In genomic region chr5:172699423-172699822, GRCh38 we compare ENCODE assay signal across 3 cellular contexts.
TF ChIP-seq lines count a peak whose summit lies in the region.

No MANE protein-coding gene starts in this region.

TF ChIP-seq in SK-N-SH, 30 proteins besides CTCF, POLR2A, EP300 and RAD21 (continued from another document):
- no peak for TF ChIP-seq MAX (IDR thresholded peaks at IDR 0.05; ENCODE audit: low read depth)

TF ChIP-seq in SK-N-SH treated with all-trans-retinoic acid at 6 μM for 48 hours, 23 proteins besides CTCF, POLR2A, EP300 and RAD21 (continued from another document):
- no peak for TF ChIP-seq POU6F1 (CRISPR knock-in tag; IDR thresholded peaks at IDR 0.05; ENCODE audit: borderline replicate concordance, low read depth)
- no peak for TF ChIP-seq BACH2 (CRISPR knock-in tag; IDR thresholded peaks at IDR 0.05; ENCODE audit: borderline replicate concordance)
- TF ChIP-seq PATZ1 (CRISPR knock-in tag; IDR thresholded peaks at IDR 0.05; ENCODE audit: borderline replicate concordance), result no peak
- no peak for TF ChIP-seq TOX (CRISPR knock-in tag; IDR thresholded peaks at IDR 0.05; ENCODE audit: borderline replicate concordance)
- no peak for TF ChIP-seq RARB (CRISPR knock-in tag; IDR thresholded peaks at IDR 0.05)
- TF ChIP-seq SNAI2 (CRISPR knock-in tag; IDR thresholded peaks at IDR 0.05), result no peak
- TF ChIP-seq CSDC2 (CRISPR knock-in tag; IDR thresholded peaks at IDR 0.05), result no peak
- TF ChIP-seq ARNTL (CRISPR knock-in tag; IDR thresholded peaks at IDR 0.05; ENCODE audit: borderline replicate concordance, low read depth), result no peak
- TF ChIP-seq ZFP30 (CRISPR knock-in tag; IDR thresholded peaks at IDR 0.05), result no peak
- no peak for TF ChIP-seq ZC3H10 (CRISPR knock-in tag; IDR thresholded peaks at IDR 0.05)
- no peak for TF ChIP-seq TSHZ2 (CRISPR knock-in tag; IDR thresholded peaks at IDR 0.05)

TF ChIP-seq in WTC11, 78 proteins besides CTCF, POLR2A, EP300 and RAD21 (continued from another document):
- TF ChIP-seq ZSCAN18 (CRISPR knock-in tag; IDR thresholded peaks at IDR 0.05) (no peak), ZNF121 (CRISPR knock-in tag; IDR thresholded peaks at IDR 0.05) (no peak), HMGA2 (CRISPR knock-in tag; IDR thresholded peaks at IDR 0.05) (no peak)
